In genomic region chr1:164780863-164781262, GRCh38 we compare ENCODE assay signal across 13 cellular contexts.
DNase-seq lines count a peak whose midpoint lies in the region; ATAC-seq and TF ChIP-seq lines count a peak whose summit lies in the region.
"Had no signal": no experiment of that assay in that cellular context is flagged by ENCODE, and none has a peak within 500 bp of the region (broad histone marks: within the 10 kb centered on the region; RNA-seq: fewer than 3 reads in every experiment).

No MANE protein-coding gene starts in this region.

- CTCF ChIA-PET in Calu3 (lab: Charles Lee) = no interaction called here

- H3K23ac ChIP-seq in mesendoderm (ENCODE audit: low read length) = no peak overlapping the region

- no peak overlapping the region for H3K27ac Mint-ChIP-seq in Calu3 (ENCODE audit: unreplicated experiment)

- peaks cover 3% of the 10 kb centered on the region for H3K36me3 Mint-ChIP-seq in Calu3 (ENCODE audit: insufficient read depth, unreplicated experiment)

- H2AK5ac ChIP-seq in mesendoderm (ENCODE audit: low read length) = peak overlapping the region; percentile 28

- H3K56ac ChIP-seq in mesendoderm (ENCODE audit: low read length) = peak overlapping the region; percentile 69

- H3K4me2 ChIP-seq in mesendoderm (ENCODE audit: low read length) = no peak overlapping the region

- H3K9ac ChIP-seq in mesendoderm (ENCODE audit: low read length) = peak overlapping the region; percentile 10

- peaks cover 48 to 96% (median 93%) of the 10 kb centered on the region in 4 donors for H3K4me1 ChIP-seq in esophagus muscularis mucosa
- H3K4me1 ChIP-seq in mesendoderm (ENCODE audit: control insufficient read depth, low read depth, low read length) = peaks cover 14% of the 10 kb centered on the region
- H3K4me1 ChIP-seq in uterus = peaks cover 24 to 37% of the 10 kb centered on the region in 2 donors

- H3K18ac ChIP-seq in mesendoderm (ENCODE audit: low read length) = no peak overlapping the region

- H3K4me3 ChIP-seq in esophagus muscularis mucosa = peak overlapping the region in 1 of 4 donors; percentile 15
- H3K4me3 ChIP-seq in mesendoderm (ENCODE audit: low read length) = no peak overlapping the region
- H3K4me3 ChIP-seq in uterus = no peak overlapping the region
- H3K4me3 ChIP-seq: thoracic aorta had no signal

- peaks cover 10% of the 10 kb centered on the region for H3K79me1 ChIP-seq in mesendoderm (ENCODE audit: low read length)

- H3K27me3 Mint-ChIP-seq in Calu3 (ENCODE audit: unreplicated experiment) = no peaks in the 10 kb centered on the region

- H3K9me3 ChIP-seq in esophagus muscularis mucosa (no peaks in the 10 kb centered on the region), uterus (no peaks in the 10 kb centered on the region)
- H3K9me3 ChIP-seq: thoracic aorta had no signal

- H3K4me1 Mint-ChIP-seq in Calu3 (ENCODE audit: low read depth, unreplicated experiment) = peaks cover 24% of the 10 kb centered on the region

- TF ChIP-seq CTCF in esophagus muscularis mucosa (IDR thresholded peaks at IDR 0.05) = no peak
- TF ChIP-seq CTCF in uterus (IDR thresholded peaks at IDR 0.05) = no peak
- no peak for TF ChIP-seq CTCF in Calu3 (IDR thresholded peaks at IDR 0.05; ENCODE audit: unreplicated experiment)

- no peak overlapping the region for H2BK15ac ChIP-seq in mesendoderm (replicated peaks; ENCODE audit: low read depth)

- H3K4ac ChIP-seq in mesendoderm (ENCODE audit: low read depth, low read length) = no peak overlapping the region

- H3K9me3 Mint-ChIP-seq in Calu3 (ENCODE audit: low read depth, unreplicated experiment) = no peaks in the 10 kb centered on the region

- no peaks in the 10 kb centered on the region for H3K79me2 ChIP-seq in mesendoderm (ENCODE audit: control insufficient read depth, insufficient read depth, low read length)

- TF ChIP-seq POLR2A in esophagus muscularis mucosa (IDR thresholded peaks at IDR 0.05; ENCODE audit: low read depth) (no peak), uterus (IDR thresholded peaks at IDR 0.05) (no peak)

- intact Hi-C loops in esophagus muscularis mucosa (cut with DNase I) = loop anchor here (5.0 kb wide), 1 partner anchor 159 kb away; no protein-coding TSS in a partner anchor
- intact Hi-C loops in uterus (cut with DNase I; ENCODE audit: low total_unique reads) = loop anchor here (10.0 kb wide), 3 partner anchors 86 to 196 kb away; no protein-coding TSS in a partner anchor
- intact Hi-C loops in Calu3 (cut with micrococcal nuclease; ENCODE audit: unreplicated experiment) = loop anchor here (10.0 kb wide), 2 partner anchors 956 to 1366 kb away; no protein-coding TSS in a partner anchor

- peak; percentile 89 for TF ChIP-seq EP300 in esophagus muscularis mucosa (IDR thresholded peaks at IDR 0.05)

- no peak overlapping the region for H2BK120ac ChIP-seq in mesendoderm (ENCODE audit: low read depth, low read length)

- 42% methylated on average over 8 of the region's 8 CpGs for WGBS in esophagus muscularis mucosa
- WGBS in mesendoderm (ENCODE audit: extremely low coverage, insufficient coverage, low lambda C conversion rate) = no CpG with 5 or more reads among the region's 8 CpGs

- no TSS peak for BruUV-seq in Calu3 (replicated peaks; lab: Mats Ljungman, UMichigan)

- H3K27ac ChIP-seq in esophagus muscularis mucosa (replicated peaks in 1 of 4) = peak overlapping the region; percentile 78 to 81 (median 80)
- peak overlapping the region; percentile 56 for H3K27ac ChIP-seq in mesendoderm (ENCODE audit: low read depth, low read length)
- peak overlapping the region; percentile 92 to 94 for H3K27ac ChIP-seq in uterus
- H3K27ac ChIP-seq: 22Rv1 had no signal

- no peak overlapping the region for H3K4me3 Mint-ChIP-seq in Calu3 (ENCODE audit: low read depth, unreplicated experiment)

- H3K27me3 ChIP-seq in esophagus muscularis mucosa = no peaks in the 10 kb centered on the region
- no peaks in the 10 kb centered on the region for H3K27me3 ChIP-seq in mesendoderm (ENCODE audit: insufficient read depth, low read length, poor library complexity)
- H3K27me3 ChIP-seq in uterus = no peaks in the 10 kb centered on the region

- H2BK5ac ChIP-seq in mesendoderm (ENCODE audit: low read length) = peak overlapping the region; percentile 4

- ATAC-seq in GM19467 (IDR thresholded peaks at IDR 0.05; ENCODE audit: unreplicated experiment) = no peak

- DNase-seq in DMS 273 (lab: John Stamatoyannopoulos, UW; ENCODE audit: unreplicated experiment) (peak; percentile 27), DMS 273 treated with DMSO at 0.1 percent for 48 hours (lab: John Stamatoyannopoulos, UW) (no peak), esophagus muscularis mucosa (ENCODE audit: extremely low spot score) (no peak), mesendoderm (no peak), uterus (peak in 1 of 2 donors; percentile 69), Calu3 (no peak), NCI-H2107 (lab: John Stamatoyannopoulos, UW) (no peak)
- DNase-seq: activated CD8-positive, alpha-beta memory T cell treated with anti-CD3 and anti-CD28 coated beads for 24 hours; central memory CD4-positive, alpha-beta T cell; NCI-H187 had no signal

- H3K36me3 ChIP-seq in esophagus muscularis mucosa (no peaks in the 10 kb centered on the region), mesendoderm (ENCODE audit: control insufficient read depth, insufficient read depth, low read length) (no peaks in the 10 kb centered on the region), uterus (no peaks in the 10 kb centered on the region)
- H3K36me3 ChIP-seq: thoracic aorta had no signal

- no peak overlapping the region for H4K8ac ChIP-seq in mesendoderm (ENCODE audit: low read depth, low read length)

- H4K5ac ChIP-seq in mesendoderm (ENCODE audit: low read length) = no peak overlapping the region
